In genomic region chr10:51950371-51950995, GRCh38 we compare ENCODE assay signal across 20 cellular contexts.
A peak's percentile ranks its signal among the peaks of the same experiment; 100 is the strongest.
DNase-seq lines count a peak whose midpoint lies in the region; ATAC-seq, FAIRE-seq and TF ChIP-seq lines count a peak whose summit lies in the region.
"Had no signal": no experiment of that assay in that cellular context is flagged by ENCODE, and none has a peak within 500 bp of the region (broad histone marks: within the 10 kb centered on the region; RNA-seq: fewer than 3 reads in every experiment).

No MANE protein-coding gene starts in this region.

- no peaks in the 10 kb centered on the region for H3K9me3 Mint-ChIP-seq in activated T-helper 1 cell treated with anti-CD3 and anti-CD28 coated beads, Interleukin-12 subunit alpha, Interleukin-12 subunit beta, Interleukin-2, Interleukin-4 antibody, amounts not matched to agents 30 ng/mL and 10 ng/mL and 1 ng/mL, durations not matched to agents 14 hours and 24 hours and 36 hours
- H3K9me3 Mint-ChIP-seq: IgD-negative memory B cell had no signal

- H3K9me3 ChIP-seq in heart left ventricle (no peaks in the 10 kb centered on the region), kidney (ENCODE audit: control insufficient read depth in 1 of 2, low read length in 2 of 2) (no peaks in the 10 kb centered on the region), sigmoid colon (no peaks in the 10 kb centered on the region), uterus (no peaks in the 10 kb centered on the region)
- H3K9me3 ChIP-seq: Caco-2, HAP-1 had no signal

- no peak for TF ChIP-seq POLR2A in heart left ventricle (IDR thresholded peaks at IDR 0.05)
- no peak for TF ChIP-seq POLR2A in sigmoid colon (IDR thresholded peaks at IDR 0.05)
- no peak for TF ChIP-seq POLR2A in uterus (IDR thresholded peaks at IDR 0.05)

- peak in 2 of 5 donors; percentile 27 to 30 for DNase-seq in heart left ventricle
- peak; percentile 54 for DNase-seq in kidney
- no peak for DNase-seq in sigmoid colon
- DNase-seq in uterus: peak in 1 of 2 donors; percentile 24
- no peak for DNase-seq in HT-29 (ENCODE audit: low spot score)
- no peak for DNase-seq in activated T-helper 1 cell treated with anti-CD3 and anti-CD28 coated beads, Interleukin-12 subunit alpha, Interleukin-12 subunit beta, Interleukin-2, Interleukin-4 antibody, amounts not matched to agents 30 ng/mL and 10 ng/mL and 1 ng/mL, durations not matched to agents 14 hours and 24 hours and 36 hours (ENCODE audit: low spot score)
- DNase-seq: Caco-2; CD4-positive, CD25-positive, alpha-beta regulatory T cell; Kasumi-1; MM.1S; NCI-H1105; NCI-H1694; NCI-H524 treated with DMSO at 0.1 percent for 48 hours; SHP77 had no signal

- FAIRE-seq in kidney (lab: Jason Lieb, UNC): no peak
- FAIRE-seq: HTR-8/SVneo had no signal

- WGBS in heart left ventricle, 4 donors: 82 to 89% (median 84%) methylated on average over 10 of the region's 10 CpGs
- 93% methylated on average over 10 of the region's 10 CpGs for WGBS in sigmoid colon, 2 donors

- H3K9ac ChIP-seq in kidney (ENCODE audit: low read length in 2 of 2): no peak overlapping the region

- peak; percentile 32 to 63 (median 48) for ATAC-seq in heart left ventricle
- no peak for ATAC-seq in GM21786 (IDR thresholded peaks at IDR 0.05; ENCODE audit: unreplicated experiment)
- ATAC-seq: Panc1 had no signal

- intact Hi-C loops in heart left ventricle (cut with DNase I) (loop anchor here in 8 of 10 donors (10.0 kb wide), 7 partner anchors 66 to 946 kb away; no protein-coding TSS in a partner anchor), kidney (cut with DNase I) (no loop called here), sigmoid colon (cut with DNase I) (loop anchor here (10.0 kb wide), 1 partner anchor 526 kb away; no protein-coding TSS in a partner anchor), uterus (cut with DNase I; ENCODE audit: low total_unique reads) (no loop called here)
- intact Hi-C loops in activated T-helper 1 cell treated with anti-CD3 and anti-CD28 coated beads, Interleukin-12 subunit alpha, Interleukin-12 subunit beta, Interleukin-2, Interleukin-4 antibody, amounts not matched to agents 30 ng/mL and 10 ng/mL and 1 ng/mL, durations not matched to agents 14 hours and 24 hours and 36 hours (cut with micrococcal nuclease): loop anchor here (10.0 kb wide), 1 partner anchor 286 kb away; no protein-coding TSS in a partner anchor

- TF ChIP-seq CTCF in heart left ventricle (IDR thresholded peaks at IDR 0.05) (no peak), kidney (IDR thresholded peaks at IDR 0.05; ENCODE audit: borderline replicate concordance, extremely low read depth, insufficient read depth) (no peak), sigmoid colon (IDR thresholded peaks at IDR 0.05) (no peak), uterus (IDR thresholded peaks at IDR 0.05) (no peak)

- H3K36me3 ChIP-seq in heart left ventricle (no peaks in the 10 kb centered on the region), kidney (ENCODE audit: control insufficient read depth in 1 of 2, insufficient read depth in 2 of 2, low read length in 2 of 2) (no peaks in the 10 kb centered on the region), sigmoid colon (no peaks in the 10 kb centered on the region), uterus (no peaks in the 10 kb centered on the region)
- H3K36me3 ChIP-seq: HAP-1 had no signal

- H3K27me3 Mint-ChIP-seq in activated T-helper 1 cell treated with anti-CD3 and anti-CD28 coated beads, Interleukin-12 subunit alpha, Interleukin-12 subunit beta, Interleukin-2, Interleukin-4 antibody, amounts not matched to agents 30 ng/mL and 10 ng/mL and 1 ng/mL, durations not matched to agents 14 hours and 24 hours and 36 hours (ENCODE audit: insufficient read depth): peaks cover 6% of the 10 kb centered on the region
- H3K27me3 Mint-ChIP-seq: B cell; CD4-positive, CD25-positive, alpha-beta regulatory T cell; IgD-negative memory B cell had no signal

- no peak overlapping the region for H3K4me3 ChIP-seq in heart left ventricle
- no peak overlapping the region for H3K4me3 ChIP-seq in kidney (ENCODE audit: low read length in 2 of 2)
- H3K4me3 ChIP-seq in sigmoid colon: no peak overlapping the region
- H3K4me3 ChIP-seq in uterus: no peak overlapping the region
- H3K4me3 ChIP-seq: HAP-1 had no signal

- H3K4me1 ChIP-seq in heart left ventricle (peaks cover 0 to 27% (median 12%) of the 10 kb centered on the region in 12 donors), kidney (ENCODE audit: control insufficient read depth in 1 of 2, insufficient read depth in 1 of 2, low read depth in 1 of 2, low read length in 2 of 2) (no peaks in the 10 kb centered on the region), sigmoid colon (peaks cover 0 to 37% (median 24%) of the 10 kb centered on the region in 4 donors), uterus (no peaks in the 10 kb centered on the region)
- H3K4me1 ChIP-seq: Caco-2, HAP-1 had no signal

- no peaks in the 10 kb centered on the region for H3K36me3 Mint-ChIP-seq in activated T-helper 1 cell treated with anti-CD3 and anti-CD28 coated beads, Interleukin-12 subunit alpha, Interleukin-12 subunit beta, Interleukin-2, Interleukin-4 antibody, amounts not matched to agents 30 ng/mL and 10 ng/mL and 1 ng/mL, durations not matched to agents 14 hours and 24 hours and 36 hours (ENCODE audit: low read depth)
- H3K36me3 Mint-ChIP-seq: CD4-positive, CD25-positive, alpha-beta regulatory T cell; IgD-negative memory B cell had no signal

- no peaks in the 10 kb centered on the region for H3K27me3 ChIP-seq in heart left ventricle
- no peaks in the 10 kb centered on the region for H3K27me3 ChIP-seq in sigmoid colon
- H3K27me3 ChIP-seq in uterus: no peaks in the 10 kb centered on the region

- H3K27ac ChIP-seq in heart left ventricle: peak overlapping the region in 4 of 12 donors; percentile 16 to 30 (median 23)
- no peak overlapping the region for H3K27ac ChIP-seq in kidney (ENCODE audit: low read depth in 2 of 2, low read length in 2 of 2)
- H3K27ac ChIP-seq in sigmoid colon: peak overlapping the region in 3 of 4 donors; percentile 23 to 50 (median 32)
- H3K27ac ChIP-seq in uterus: peak overlapping the region; percentile 26 to 36

- H3K4me1 Mint-ChIP-seq in activated T-helper 1 cell treated with anti-CD3 and anti-CD28 coated beads, Interleukin-12 subunit alpha, Interleukin-12 subunit beta, Interleukin-2, Interleukin-4 antibody, amounts not matched to agents 30 ng/mL and 10 ng/mL and 1 ng/mL, durations not matched to agents 14 hours and 24 hours and 36 hours (ENCODE audit: low read depth): no peaks in the 10 kb centered on the region
- H3K4me1 Mint-ChIP-seq: B cell; CD4-positive, CD25-positive, alpha-beta regulatory T cell; IgD-negative memory B cell had no signal

- no peak overlapping the region for H3K4me3 Mint-ChIP-seq in activated T-helper 1 cell treated with anti-CD3 and anti-CD28 coated beads, Interleukin-12 subunit alpha, Interleukin-12 subunit beta, Interleukin-2, Interleukin-4 antibody, amounts not matched to agents 30 ng/mL and 10 ng/mL and 1 ng/mL, durations not matched to agents 14 hours and 24 hours and 36 hours
- H3K4me3 Mint-ChIP-seq: B cell; CD4-positive, CD25-positive, alpha-beta regulatory T cell; IgD-negative memory B cell had no signal

- no peak overlapping the region for H3K27ac Mint-ChIP-seq in activated T-helper 1 cell treated with anti-CD3 and anti-CD28 coated beads, Interleukin-12 subunit alpha, Interleukin-12 subunit beta, Interleukin-2, Interleukin-4 antibody, amounts not matched to agents 30 ng/mL and 10 ng/mL and 1 ng/mL, durations not matched to agents 14 hours and 24 hours and 36 hours
- H3K27ac Mint-ChIP-seq: B cell; CD4-positive, CD25-positive, alpha-beta regulatory T cell; IgD-negative memory B cell had no signal

- no peak for TF ChIP-seq EP300 in sigmoid colon (IDR thresholded peaks at IDR 0.05)

Comparison
In these comparisons a context has a peak if more than half of its experiments do, and no peak if none do; other contexts are left out.
1. H3K27ac ChIP-seq: peak in sigmoid colon (3 of 4) and uterus (2 of 2); none in kidney (0 of 2).
2. intact Hi-C loops: an anchor here in heart left ventricle (10.0 kb wide), sigmoid colon (10.0 kb wide) and activated T-helper 1 cell treated with anti-CD3 and anti-CD28 coated beads, Interleukin-12 subunit alpha, Interleukin-12 subunit beta, Interleukin-2, Interleukin-4 antibody, amounts not matched to agents 30 ng/mL and 10 ng/mL and 1 ng/mL, durations not matched to agents 14 hours and 24 hours and 36 hours (10.0 kb wide); none called in kidney and uterus.